Comparison of ENCODE assay signal across 8 cellular contexts in genomic region chr5:54673523-54674225, GRCh38.
DNase-seq lines count a peak whose midpoint lies in the region; ATAC-seq and TF ChIP-seq lines count a peak whose summit lies in the region.

No MANE protein-coding gene starts in this region.

- ATAC-seq in GM19438 (IDR thresholded peaks at IDR 0.05; ENCODE audit: low read depth, unreplicated experiment) = peak; percentile 62
- ATAC-seq in activated naive CD8-positive, alpha-beta T cell treated with anti-CD3 and anti-CD28 coated beads, Interleukin-2, amount 50 U/mL, for 24 hours = peak; percentile 75
- ATAC-seq in HG02763 (IDR thresholded peaks at IDR 0.05; ENCODE audit: unreplicated experiment) = no peak

- no peak overlapping the region for H3K27ac Mint-ChIP-seq in activated naive CD8-positive, alpha-beta T cell treated with anti-CD3 and anti-CD28 coated beads, Interleukin-2, amount 50 U/mL, for 24 hours
- H3K27ac Mint-ChIP-seq in MCF 10A (ENCODE audit: low read depth, unreplicated experiment) = no peak overlapping the region

- no peak overlapping the region for H2AFZ ChIP-seq in MM.1S (ENCODE audit: low read length)

- peaks cover 37% of the 10 kb centered on the region for H3K4me1 ChIP-seq in MM.1S (ENCODE audit: low read length)
- H3K4me1 ChIP-seq in ovary (ENCODE audit: insufficient read depth) = peaks cover 8% of the 10 kb centered on the region
- peaks cover 22% of the 10 kb centered on the region for H3K4me1 ChIP-seq in A673 (ENCODE audit: insufficient read depth, low read length, poor library complexity, severe bottlenecking)

- H3K79me2 ChIP-seq in MM.1S (ENCODE audit: low read length) = no peaks in the 10 kb centered on the region

- intact Hi-C loops in ovary (cut with DNase I) = no loop called here
- intact Hi-C loops in A673 (cut with micrococcal nuclease; ENCODE audit: unreplicated experiment) = no loop called here
- intact Hi-C loops in MCF 10A (cut with micrococcal nuclease) = no loop called here

- CTCF ChIA-PET in A673 (lab: Charles Lee) (interaction anchor here (0.5 kb wide), 1 partner anchor 318 kb away, joined by 4 read pairs; no protein-coding TSS in a partner anchor), MCF 10A (lab: Yijun Ruan, JAX) (interaction anchor here (0.5 to 1.6 kb wide), 5 partner anchors 13 to 269 kb away, joined by 3 to 6 read pairs (median 4); no protein-coding TSS in a partner anchor)

- no peaks in the 10 kb centered on the region for H3K9me2 ChIP-seq in MM.1S (replicated peaks; ENCODE audit: insufficient read depth, low read length)

- H3K4me3 ChIP-seq in MM.1S (ENCODE audit: low read length) (no peak overlapping the region), ovary (no peak overlapping the region), A673 (ENCODE audit: low read depth, low read length, poor library complexity, severe bottlenecking) (no peak overlapping the region)

- no peak for TF ChIP-seq CTCF in MM.1S (IDR thresholded peaks at IDR 0.05; ENCODE audit: low read length)
- TF ChIP-seq CTCF in ovary (IDR thresholded peaks at IDR 0.05) = no peak
- TF ChIP-seq CTCF in A673 (conservative IDR thresholded peaks at IDR 0.05; ENCODE audit: low read depth, low read length) = no peak
- no peak for TF ChIP-seq CTCF in MCF 10A (IDR thresholded peaks at IDR 0.05; ENCODE audit: unreplicated experiment)

- no peaks in the 10 kb centered on the region for H4K20me1 ChIP-seq in MM.1S (ENCODE audit: insufficient read depth, low read length)

- no peak overlapping the region for H3K4me3 Mint-ChIP-seq in activated naive CD8-positive, alpha-beta T cell treated with anti-CD3 and anti-CD28 coated beads, Interleukin-2, amount 50 U/mL, for 24 hours
- no peak overlapping the region for H3K4me3 Mint-ChIP-seq in MCF 10A (ENCODE audit: unreplicated experiment)

- H3K27me3 ChIP-seq in MM.1S (replicated peaks; ENCODE audit: insufficient read depth, low read length) (no peaks in the 10 kb centered on the region), ovary (no peaks in the 10 kb centered on the region), A673 (replicated peaks; ENCODE audit: insufficient read depth, low read depth, low read length, poor library complexity) (no peaks in the 10 kb centered on the region)

- peaks cover under 1% of the 10 kb centered on the region for H3K9me3 Mint-ChIP-seq in activated naive CD8-positive, alpha-beta T cell treated with anti-CD3 and anti-CD28 coated beads, Interleukin-2, amount 50 U/mL, for 24 hours
- H3K9me3 Mint-ChIP-seq in MCF 10A (ENCODE audit: unreplicated experiment) = peaks cover 8% of the 10 kb centered on the region

- H3K36me3 Mint-ChIP-seq in activated naive CD8-positive, alpha-beta T cell treated with anti-CD3 and anti-CD28 coated beads, Interleukin-2, amount 50 U/mL, for 24 hours (ENCODE audit: low read depth) = no peaks in the 10 kb centered on the region
- no peaks in the 10 kb centered on the region for H3K36me3 Mint-ChIP-seq in MCF 10A (ENCODE audit: insufficient read depth, unreplicated experiment)

- BruUV-seq in A673 (replicated peaks; lab: Mats Ljungman, UMichigan) (no TSS peak), MCF 10A (replicated peaks; lab: Mats Ljungman, UMichigan) (no TSS peak)

- no peaks in the 10 kb centered on the region for H3K27me3 Mint-ChIP-seq in activated naive CD8-positive, alpha-beta T cell treated with anti-CD3 and anti-CD28 coated beads, Interleukin-2, amount 50 U/mL, for 24 hours
- peaks cover 19% of the 10 kb centered on the region for H3K27me3 Mint-ChIP-seq in MCF 10A (ENCODE audit: insufficient read depth, unreplicated experiment)

- H3K4me1 Mint-ChIP-seq in activated naive CD8-positive, alpha-beta T cell treated with anti-CD3 and anti-CD28 coated beads, Interleukin-2, amount 50 U/mL, for 24 hours = peaks cover 55% of the 10 kb centered on the region
- peaks cover 7% of the 10 kb centered on the region for H3K4me1 Mint-ChIP-seq in MCF 10A (ENCODE audit: insufficient read depth, unreplicated experiment)

- H3K4me2 ChIP-seq in MM.1S (ENCODE audit: low read depth, low read length) = peak overlapping the region; percentile 23; the same call in 1 of the 2 replicates

- H3K9me3 ChIP-seq in MM.1S (replicated peaks; ENCODE audit: insufficient read depth, low read length) (no peaks in the 10 kb centered on the region), ovary (no peaks in the 10 kb centered on the region), A673 (ENCODE audit: low read depth, low read length, poor library complexity, severe bottlenecking) (peaks cover 12% of the 10 kb centered on the region)

- H3K9ac ChIP-seq in MM.1S (ENCODE audit: low read length) = no peak overlapping the region

- no peak for TF ChIP-seq POLR2A in ovary (IDR thresholded peaks at IDR 0.05)

- 66 to 72% (median 67%) methylated on average over 4 of the region's 4 CpGs for WGBS in ovary, 3 donors

- no peaks in the 10 kb centered on the region for H3F3A ChIP-seq in MM.1S (ENCODE audit: insufficient read depth, low read length)

- H3K36me3 ChIP-seq in MM.1S (replicated peaks; ENCODE audit: insufficient read depth, low read length) = no peaks in the 10 kb centered on the region
- no peaks in the 10 kb centered on the region for H3K36me3 ChIP-seq in ovary
- H3K36me3 ChIP-seq in A673 (ENCODE audit: insufficient read depth, low read length, poor library complexity, severe bottlenecking) = no peaks in the 10 kb centered on the region

- H3K27ac ChIP-seq in MM.1S (ENCODE audit: low read length) (peak overlapping the region; percentile 35; the same call in 1 of the 2 replicates), ovary (no peak overlapping the region), A673 (ENCODE audit: low read depth, low read length, poor library complexity, severe bottlenecking) (no peak overlapping the region)

- DNase-seq in MM.1S = peak; percentile 95
- DNase-seq in activated naive CD8-positive, alpha-beta T cell treated with anti-CD3 and anti-CD28 coated beads, Interleukin-2, amount 50 U/mL, for 24 hours = peak; percentile 31
- DNase-seq in ovary = peak; percentile 48 to 81 (median 65)
- DNase-seq in A673 (ENCODE audit: low spot score) = no peak
- no peak for DNase-seq in MCF 10A (ENCODE audit: unreplicated experiment)
- DNase-seq in NCI-H2029 (lab: John Stamatoyannopoulos, UW) = no peak

- POLR2A ChIA-PET in A673 (lab: Charles Lee; ENCODE audit: low non-redundant PET) = no interaction called here
- POLR2A ChIA-PET in MCF 10A (lab: Yijun Ruan, JAX) = no interaction called here

- no peak for TF ChIP-seq EP300 in ovary (IDR thresholded peaks at IDR 0.05)

Comparison
In these comparisons a context has a peak if more than half of its experiments do, and no peak if none do; other contexts are left out.
1. DNase-seq: peak in MM.1S (single experiment), activated naive CD8-positive, alpha-beta T cell treated with anti-CD3 and anti-CD28 coated beads, Interleukin-2, amount 50 U/mL, for 24 hours (single experiment) and ovary (5 of 5); none in A673 (single experiment), MCF 10A (single experiment) and NCI-H2029 (single experiment).